ENCODE assay signal across 2 cellular contexts in the genomic region with DNA sequence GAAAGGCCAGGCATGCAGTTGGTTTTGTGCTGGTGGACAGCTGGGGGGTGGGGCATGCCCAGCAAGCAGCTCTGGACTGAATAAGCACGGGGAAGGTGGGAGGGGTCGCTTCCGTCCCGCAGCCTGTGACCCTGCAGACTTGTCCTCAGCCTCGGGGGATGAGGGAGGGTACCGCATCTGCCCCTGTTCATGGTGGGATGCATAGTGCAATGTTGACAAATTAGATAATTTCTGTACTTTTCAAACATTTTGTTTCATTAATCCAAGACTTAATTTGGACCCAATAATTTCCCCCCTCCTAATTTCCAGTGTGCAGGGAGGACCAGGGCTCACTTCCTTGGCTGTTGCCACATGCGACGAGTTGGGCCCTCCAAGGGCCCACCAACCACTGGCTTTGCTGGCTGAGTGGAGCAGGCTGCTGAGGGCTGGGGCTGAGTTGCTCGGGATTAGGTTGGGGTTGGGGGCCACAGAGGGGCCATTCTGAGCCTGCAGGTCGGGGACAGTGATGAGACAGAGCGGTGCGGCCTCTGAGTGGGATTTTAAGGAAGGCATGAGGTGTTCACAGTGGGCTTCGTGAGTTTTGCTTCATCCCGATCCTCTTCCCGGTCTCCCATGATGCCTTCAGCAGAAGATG.
TF ChIP-seq lines count a peak whose summit lies in the region.

No MANE protein-coding gene starts in this region.

TF ChIP-seq in HepG2, 621 proteins besides CTCF, POLR2A, EP300 and RAD21:
- TF ChIP-seq SYNCRIP (IDR thresholded peaks at IDR 0.05; ENCODE audit: insufficient read depth, low read depth, low read length) = no peak

TF ChIP-seq in SK-N-SH treated with all-trans-retinoic acid at 6 μM for 48 hours, 23 proteins besides CTCF, POLR2A, EP300 and RAD21:
- TF ChIP-seq ZFP3 (CRISPR knock-in tag; IDR thresholded peaks at IDR 0.05) (no peak), TCF4 (CRISPR knock-in tag; IDR thresholded peaks at IDR 0.05; ENCODE audit: borderline replicate concordance) (no peak), RARB (CRISPR knock-in tag; IDR thresholded peaks at IDR 0.05) (no peak), PPARA (CRISPR knock-in tag; IDR thresholded peaks at IDR 0.05; ENCODE audit: borderline replicate concordance) (no peak), BACH2 (CRISPR knock-in tag; IDR thresholded peaks at IDR 0.05; ENCODE audit: borderline replicate concordance) (no peak), ZNF8 (CRISPR knock-in tag; IDR thresholded peaks at IDR 0.05) (no peak), ZNF565 (CRISPR knock-in tag; conservative IDR thresholded peaks at IDR 0.05; ENCODE audit: low read depth) (no peak), ZC3H10 (CRISPR knock-in tag; IDR thresholded peaks at IDR 0.05) (no peak), SNAI2 (CRISPR knock-in tag; IDR thresholded peaks at IDR 0.05) (no peak), ARNTL (CRISPR knock-in tag; IDR thresholded peaks at IDR 0.05; ENCODE audit: borderline replicate concordance, low read depth) (no peak), CSDC2 (CRISPR knock-in tag; IDR thresholded peaks at IDR 0.05) (no peak), TOX (CRISPR knock-in tag; IDR thresholded peaks at IDR 0.05; ENCODE audit: borderline replicate concordance) (no peak)
- TF ChIP-seq, protein P1, sequence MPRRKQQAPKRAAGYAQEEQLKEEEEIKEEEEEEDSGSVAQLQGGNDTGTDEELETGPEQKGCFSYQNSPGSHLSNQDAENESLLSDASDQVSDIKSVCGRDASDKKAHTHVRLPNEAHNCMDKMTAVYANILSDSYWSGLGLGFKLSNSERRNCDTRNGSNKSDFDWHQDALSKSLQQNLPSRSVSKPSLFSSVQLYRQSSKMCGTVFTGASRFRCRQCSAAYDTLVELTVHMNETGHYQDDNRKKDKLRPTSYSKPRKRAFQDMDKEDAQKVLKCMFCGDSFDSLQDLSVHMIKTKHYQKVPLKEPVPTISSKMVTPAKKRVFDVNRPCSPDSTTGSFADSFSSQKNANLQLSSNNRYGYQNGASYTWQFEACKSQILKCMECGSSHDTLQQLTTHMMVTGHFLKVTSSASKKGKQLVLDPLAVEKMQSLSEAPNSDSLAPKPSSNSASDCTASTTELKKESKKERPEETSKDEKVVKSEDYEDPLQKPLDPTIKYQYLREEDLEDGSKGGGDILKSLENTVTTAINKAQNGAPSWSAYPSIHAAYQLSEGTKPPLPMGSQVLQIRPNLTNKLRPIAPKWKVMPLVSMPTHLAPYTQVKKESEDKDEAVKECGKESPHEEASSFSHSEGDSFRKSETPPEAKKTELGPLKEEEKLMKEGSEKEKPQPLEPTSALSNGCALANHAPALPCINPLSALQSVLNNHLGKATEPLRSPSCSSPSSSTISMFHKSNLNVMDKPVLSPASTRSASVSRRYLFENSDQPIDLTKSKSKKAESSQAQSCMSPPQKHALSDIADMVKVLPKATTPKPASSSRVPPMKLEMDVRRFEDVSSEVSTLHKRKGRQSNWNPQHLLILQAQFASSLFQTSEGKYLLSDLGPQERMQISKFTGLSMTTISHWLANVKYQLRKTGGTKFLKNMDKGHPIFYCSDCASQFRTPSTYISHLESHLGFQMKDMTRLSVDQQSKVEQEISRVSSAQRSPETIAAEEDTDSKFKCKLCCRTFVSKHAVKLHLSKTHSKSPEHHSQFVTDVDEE (CRISPR knock-in tag; IDR thresholded peaks at IDR 0.05) = no peak
- TF ChIP-seq, protein P2, sequence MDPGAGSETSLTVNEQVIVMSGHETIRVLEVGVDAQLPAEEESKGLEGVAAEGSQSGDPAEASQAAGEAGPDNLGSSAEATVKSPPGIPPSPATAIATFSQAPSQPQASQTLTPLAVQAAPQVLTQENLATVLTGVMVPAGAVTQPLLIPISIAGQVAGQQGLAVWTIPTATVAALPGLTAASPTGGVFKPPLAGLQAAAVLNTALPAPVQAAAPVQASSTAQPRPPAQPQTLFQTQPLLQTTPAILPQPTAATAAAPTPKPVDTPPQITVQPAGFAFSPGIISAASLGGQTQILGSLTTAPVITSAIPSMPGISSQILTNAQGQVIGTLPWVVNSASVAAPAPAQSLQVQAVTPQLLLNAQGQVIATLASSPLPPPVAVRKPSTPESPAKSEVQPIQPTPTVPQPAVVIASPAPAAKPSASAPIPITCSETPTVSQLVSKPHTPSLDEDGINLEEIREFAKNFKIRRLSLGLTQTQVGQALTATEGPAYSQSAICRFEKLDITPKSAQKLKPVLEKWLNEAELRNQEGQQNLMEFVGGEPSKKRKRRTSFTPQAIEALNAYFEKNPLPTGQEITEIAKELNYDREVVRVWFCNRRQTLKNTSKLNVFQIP (CRISPR knock-in tag; IDR thresholded peaks at IDR 0.05; ENCODE audit: borderline replicate concordance, low read depth) = no peak
